9 cellular contexts compared by ENCODE assay signal in genomic region chr17:74354123-74354522, GRCh38. TPM values are rescaled to one million over a fixed set of nuclear protein-coding genes. Genes with fewer than 3 reads are reported as not detected.
DNase-seq lines count a peak whose midpoint lies in the region; ATAC-seq and TF ChIP-seq lines count a peak whose summit lies in the region.
"Had no signal": no experiment of that assay in that cellular context is flagged by ENCODE, and none has a peak within 500 bp of the region (broad histone marks: within the 10 kb centered on the region; RNA-seq: fewer than 3 reads in every experiment).

No MANE protein-coding gene starts in this region.

- H3K4me1 ChIP-seq in OCI-LY3 (ENCODE audit: low read length) (no peaks in the 10 kb centered on the region), stomach (peaks cover 7 to 29% (median 17%) of the 10 kb centered on the region in 4 donors)

- H3K9me3 ChIP-seq in OCI-LY3 (ENCODE audit: insufficient read depth, low read length) (no peaks in the 10 kb centered on the region), stomach (no peaks in the 10 kb centered on the region)

- ATAC-seq in GM18868 (IDR thresholded peaks at IDR 0.05; ENCODE audit: unreplicated experiment) (peak; percentile 72), left lobe of liver (peak; percentile 20), GM19328 (IDR thresholded peaks at IDR 0.05; ENCODE audit: unreplicated experiment) (no peak), GM18517 (IDR thresholded peaks at IDR 0.05; ENCODE audit: unreplicated experiment) (no peak), HG03354 (IDR thresholded peaks at IDR 0.05; ENCODE audit: poor library complexity, severe bottlenecking, unreplicated experiment) (no peak)

- H2AFZ ChIP-seq in OCI-LY3 (ENCODE audit: low read depth, low read length), result 0 out of 2 replicates have a peak overlapping the region, but pooled peaks have one; percentile 46

- intact Hi-C loops in stomach (cut with DNase I; ENCODE audit: low total_unique reads), result no loop called here

- H3K9ac ChIP-seq in OCI-LY3 (ENCODE audit: low read length), result no peak overlapping the region

- no peak for TF ChIP-seq EP300 in stomach (IDR thresholded peaks at IDR 0.05)

- H3K27me3 ChIP-seq in OCI-LY3 (ENCODE audit: low read depth, low read length), result no peaks in the 10 kb centered on the region; the same call in 1 of the 2 replicates
- peaks cover 26 to 100% (median 78%) of the 10 kb centered on the region in 3 donors for H3K27me3 ChIP-seq in stomach

- peak overlapping the region; percentile 41; the same call in 1 of the 2 replicates for H3K4me2 ChIP-seq in OCI-LY3 (ENCODE audit: low read length)

- TF ChIP-seq POLR2A in stomach (IDR thresholded peaks at IDR 0.05), result no peak

- no peaks in the 10 kb centered on the region for H3K79me2 ChIP-seq in OCI-LY3 (ENCODE audit: low read length)

- peak; percentile 55 for DNase-seq in activated naive CD4-positive, alpha-beta T cell treated with Interleukin-2 at 50 U/mL for 16 hours
- DNase-seq in left lobe of liver (ENCODE audit: low spot score), result no peak
- DNase-seq in stomach, result peak; percentile 34

- 6 to 18% (median 10%) methylated on average over 21 to 29 of the region's 29 CpGs for WGBS in stomach, 5 donors

- no peak overlapping the region for H3K27ac ChIP-seq in OCI-LY3 (ENCODE audit: low read length)
- no peak overlapping the region for H3K27ac ChIP-seq in stomach

- H3K36me3 ChIP-seq in OCI-LY3 (replicated peaks; ENCODE audit: low read depth, low read length) (no peaks in the 10 kb centered on the region), stomach (no peaks in the 10 kb centered on the region)

- peak; percentile 80 for TF ChIP-seq CTCF in OCI-LY3 (IDR thresholded peaks at IDR 0.05; ENCODE audit: low read depth, low read length)
- peak in 3 of 7 experiments; percentile 10 to 21 (median 14) for TF ChIP-seq CTCF in stomach (IDR thresholded peaks at IDR 0.05)

- H3K4me3 ChIP-seq in OCI-LY3 (ENCODE audit: low read length) (no peak overlapping the region), stomach (no peak overlapping the region)

- no peaks in the 10 kb centered on the region for H4K20me1 ChIP-seq in OCI-LY3 (ENCODE audit: insufficient read depth, low read length)

RNA-seq across cellular contexts. Expression of gene BTBD17, which starts 7.5 kb away (rescaled TPM):
- total RNA-seq in left lobe of liver (not detected), stomach (not detected)
- not detected for polyA plus RNA-seq in stomach
- polyA plus RNA-seq: keratinocyte had no signal

RNA-seq across cellular contexts. Expression of gene GPR142, which starts 13.2 kb away (rescaled TPM):
- not detected for total RNA-seq in left lobe of liver
- not detected for total RNA-seq in stomach
- polyA plus RNA-seq in stomach, result not detected
- polyA plus RNA-seq: keratinocyte had no signal

RNA-seq across cellular contexts. Expression of gene KIF19, which starts 28.1 kb away (rescaled TPM):
- total RNA-seq in left lobe of liver (0.58 TPM), stomach (10 to 100 TPM in 1 of 5 donors, under 1 TPM in 1, not detected in 3; 0.58 to 44.3 TPM)
- under 1 TPM; 0.20 to 0.62 (median 0.46) TPM for polyA plus RNA-seq in stomach
- polyA plus RNA-seq: keratinocyte had no signal

Comparison
In these comparisons a context has a peak if more than half of its experiments do, and no peak if none do; other contexts are left out.
1. ATAC-seq: peak in GM18868 (single experiment) and left lobe of liver (single experiment); none in GM19328 (single experiment), GM18517 (single experiment) and HG03354 (single experiment).